27 cellular contexts compared by ENCODE assay signal in genomic region chr5:98563885-98564653, GRCh38.
"Had no signal": no experiment of that assay in that cellular context is flagged by ENCODE, and none has a peak within 500 bp of the region (broad histone marks: within the 10 kb centered on the region; RNA-seq: fewer than 3 reads in every experiment).

No MANE protein-coding gene starts in this region.

- H3K4me1 ChIP-seq: heart right ventricle, left lung, vagina had no signal

- H3K9me3 ChIP-seq: body of pancreas, heart right ventricle, left lung, sigmoid colon, thoracic aorta, vagina had no signal

- H3K4me3 ChIP-seq: body of pancreas, cardiac muscle cell, heart right ventricle, left lung, sigmoid colon, thoracic aorta, vagina had no signal

- H3K27ac Mint-ChIP-seq: activated CD4-positive, alpha-beta T cell treated with anti-CD3 and anti-CD28 coated beads, Interleukin-2, amount 10 ng/mL, durations not matched to agents 24 days and 14 days; activated CD8-positive, alpha-beta memory T cell treated with anti-CD3 and anti-CD28 coated beads, Interleukin-2, amount 10 ng/mL, durations not matched to agents 7 days and 5 days; activated CD8-positive, alpha-beta T cell treated with anti-CD3 and anti-CD28 coated beads for 36 hours; activated naive CD4-positive, alpha-beta T cell treated with anti-CD3 and anti-CD28 coated beads, Interleukin-2, amount 10 ng/mL, durations not matched to agents 7 days and 5 days; mesothelial cell of epicardium; stimulated activated naive B cell treated with anti-CD40 and anti-IgM and Interleukin-4, amounts not matched to agents 10 μg/mL and 1 μg/mL and 100 μg/mL, for 72 hours; T-cell; T-helper 2 cell treated with Interferon-gamma antibody and Interleukin-4, amounts not matched to agents 5 μg/mL and 100 μg/mL, for 36 hours; type B pancreatic cell had no signal

- H3K27me3 ChIP-seq: body of pancreas, cardiac muscle cell, heart right ventricle, left lung, sigmoid colon, vagina had no signal

- H3K27ac ChIP-seq: body of pancreas, cardiac muscle cell, heart right ventricle, left lung, sigmoid colon, thoracic aorta, vagina, VCaP had no signal

- FAIRE-seq: kidney had no signal

- H3K4me3 Mint-ChIP-seq: activated CD4-positive, alpha-beta T cell treated with anti-CD3 and anti-CD28 coated beads, Interleukin-2, amount 10 ng/mL, durations not matched to agents 24 days and 14 days; activated CD8-positive, alpha-beta memory T cell treated with anti-CD3 and anti-CD28 coated beads, Interleukin-2, amount 10 ng/mL, durations not matched to agents 7 days and 5 days; activated CD8-positive, alpha-beta T cell treated with anti-CD3 and anti-CD28 coated beads for 36 hours; activated naive CD4-positive, alpha-beta T cell treated with anti-CD3 and anti-CD28 coated beads, Interleukin-2, amount 10 ng/mL, durations not matched to agents 7 days and 5 days; mesothelial cell of epicardium; nephron; stimulated activated naive B cell treated with anti-CD40 and anti-IgM and Interleukin-4, amounts not matched to agents 10 μg/mL and 1 μg/mL and 100 μg/mL, for 72 hours; T-cell; T-helper 2 cell treated with Interferon-gamma antibody and Interleukin-4, amounts not matched to agents 5 μg/mL and 100 μg/mL, for 36 hours; type B pancreatic cell had no signal

- ATAC-seq: activated CD4-positive, CD25-positive, alpha-beta regulatory T cell treated with anti-CD3 and anti-CD28 coated beads, Interleukin-2, amount 50 U/mL, for 24 hours; activated CD8-positive, alpha-beta memory T cell treated with anti-CD3 and anti-CD28 coated beads, Interleukin-2, amount 10 ng/mL, durations not matched to agents 7 days and 5 days; activated CD8-positive, alpha-beta T cell treated with anti-CD3 and anti-CD28 coated beads for 36 hours; body of pancreas; heart right ventricle; left lung; stimulated activated naive B cell treated with anti-CD40 and anti-IgM and Interleukin-4, amounts not matched to agents 10 μg/mL and 1 μg/mL and 100 μg/mL, for 72 hours; T-cell had no signal

- H3K9me3 Mint-ChIP-seq: activated CD4-positive, alpha-beta T cell treated with anti-CD3 and anti-CD28 coated beads, Interleukin-2, amount 10 ng/mL, durations not matched to agents 24 days and 14 days; activated CD8-positive, alpha-beta T cell treated with anti-CD3 and anti-CD28 coated beads for 36 hours; activated naive CD4-positive, alpha-beta T cell treated with anti-CD3 and anti-CD28 coated beads, Interleukin-2, amount 10 ng/mL, durations not matched to agents 7 days and 5 days; mesothelial cell of epicardium; T-helper 2 cell treated with Interferon-gamma antibody and Interleukin-4, amounts not matched to agents 5 μg/mL and 100 μg/mL, for 36 hours; type B pancreatic cell had no signal

- H3K27me3 Mint-ChIP-seq: activated CD4-positive, alpha-beta T cell treated with anti-CD3 and anti-CD28 coated beads, Interleukin-2, amount 10 ng/mL, durations not matched to agents 24 days and 14 days; activated CD8-positive, alpha-beta memory T cell treated with anti-CD3 and anti-CD28 coated beads, Interleukin-2, amount 10 ng/mL, durations not matched to agents 7 days and 5 days; activated naive CD4-positive, alpha-beta T cell treated with anti-CD3 and anti-CD28 coated beads, Interleukin-2, amount 10 ng/mL, durations not matched to agents 7 days and 5 days; type B pancreatic cell had no signal

- H3K36me3 Mint-ChIP-seq: activated CD8-positive, alpha-beta memory T cell treated with anti-CD3 and anti-CD28 coated beads, Interleukin-2, amount 10 ng/mL, durations not matched to agents 7 days and 5 days; activated naive CD4-positive, alpha-beta T cell treated with anti-CD3 and anti-CD28 coated beads, Interleukin-2, amount 10 ng/mL, durations not matched to agents 7 days and 5 days; mesothelial cell of epicardium; stimulated activated naive B cell treated with anti-CD40 and anti-IgM and Interleukin-4, amounts not matched to agents 10 μg/mL and 1 μg/mL and 100 μg/mL, for 72 hours; T-cell; type B pancreatic cell had no signal

- H3K4me1 Mint-ChIP-seq: activated CD4-positive, alpha-beta T cell treated with anti-CD3 and anti-CD28 coated beads, Interleukin-2, amount 10 ng/mL, durations not matched to agents 24 days and 14 days; activated CD8-positive, alpha-beta memory T cell treated with anti-CD3 and anti-CD28 coated beads, Interleukin-2, amount 10 ng/mL, durations not matched to agents 7 days and 5 days; activated naive CD4-positive, alpha-beta T cell treated with anti-CD3 and anti-CD28 coated beads, Interleukin-2, amount 10 ng/mL, durations not matched to agents 7 days and 5 days; mesothelial cell of epicardium; stimulated activated naive B cell treated with anti-CD40 and anti-IgM and Interleukin-4, amounts not matched to agents 10 μg/mL and 1 μg/mL and 100 μg/mL, for 72 hours; T-cell had no signal

- H3K36me3 ChIP-seq: cardiac muscle cell, heart right ventricle, left lung, sigmoid colon, thoracic aorta, vagina had no signal

- DNase-seq: activated CD4-positive, alpha-beta T cell treated with anti-CD3 and anti-CD28 coated beads, Interleukin-2, amount 10 ng/mL, durations not matched to agents 24 days and 14 days; activated CD8-positive, alpha-beta memory T cell treated with anti-CD3 and anti-CD28 coated beads, Interleukin-2, amount 10 ng/mL, durations not matched to agents 7 days and 5 days; activated CD8-positive, alpha-beta T cell treated with anti-CD3 and anti-CD28 coated beads for 36 hours; activated effector memory CD4-positive, alpha-beta T cell treated with anti-CD3 and anti-CD28 coated beads, Interleukin-2, amount 50 U/mL, for 16 hours; activated naive CD4-positive, alpha-beta T cell treated with anti-CD3 and anti-CD28 coated beads, Interleukin-2, amount 10 ng/mL, durations not matched to agents 7 days and 5 days; activated T-cell treated with anti-CD3 and anti-CD28 coated beads for 4 hours; amygdala; heart right ventricle; kidney; left lung; occipital lobe; posterior cingulate gyrus; sigmoid colon; stimulated activated CD4-positive, alpha-beta T cell treated with anti-CD3 and anti-CD28 coated beads, Interleukin-2, amount 100 ng/mL, for 48 hours; stimulated activated CD8-positive, alpha-beta memory T cell treated with anti-CD3 and anti-CD28 coated beads, Interleukin-4, amount 100 ng/mL, for 48 hours; stimulated activated naive B cell treated with anti-CD40 and anti-IgM and Interleukin-4, amounts not matched to agents 10 μg/mL and 1 μg/mL and 100 μg/mL, for 72 hours; T-cell had no signal
